In genomic region chr15:51093865-51094605, GRCh38 we compare ENCODE assay signal across 8 cellular contexts. TPM values are rescaled to one million over a fixed set of nuclear protein-coding genes. Genes with fewer than 3 reads are reported as not detected.
DNase-seq lines count a peak whose midpoint lies in the region; ATAC-seq, FAIRE-seq and TF ChIP-seq lines count a peak whose summit lies in the region.

No MANE protein-coding gene starts in this region.

- 1% methylated on average over 65 of the region's 65 CpGs for WGBS in liver

- no peak for TF ChIP-seq RAD21 in liver (IDR thresholded peaks at IDR 0.05)

- FAIRE-seq in HTR-8/SVneo (lab: Jason Lieb, UNC) (no peak), bronchial epithelial cell (lab: Jason Lieb, UNC) (no peak)

- H3K4me3 ChIP-seq in AG09309 (ENCODE audit: control insufficient read depth, low read depth, low read length) (peak overlapping the region; percentile 62), bronchial epithelial cell (ENCODE audit: low read depth, low read length) (peak overlapping the region; percentile 57), liver (ENCODE audit: low read depth in 1 of 3, low read length in 3 of 3) (peak overlapping the region in 2 of 3 donors; percentile 72), thoracic aorta (peak overlapping the region; percentile 84)

- H3K27ac ChIP-seq in liver (ENCODE audit: low read depth in 1 of 2, low read length in 2 of 2) = no peak overlapping the region
- peak overlapping the region; percentile 82 to 84 for H3K27ac ChIP-seq in thoracic aorta

- no peak for TF ChIP-seq CTCF in AG09309 (IDR thresholded peaks at IDR 0.05; ENCODE audit: control insufficient read depth, insufficient read depth, low read depth, low read length, missing control alignments)
- TF ChIP-seq CTCF in bronchial epithelial cell (IDR thresholded peaks at IDR 0.05; ENCODE audit: insufficient read depth, low read length, severe bottlenecking) = no peak
- no peak for TF ChIP-seq CTCF in liver (IDR thresholded peaks at IDR 0.05; ENCODE audit: low read depth, low read length, missing input control)
- TF ChIP-seq CTCF in thoracic aorta (IDR thresholded peaks at IDR 0.05) = no peak

- H3K4me1 ChIP-seq in liver (ENCODE audit: control insufficient read depth in 4 of 4, insufficient read depth in 4 of 4, low read length in 3 of 4) = peaks cover 0 to 17% (median 13%) of the 10 kb centered on the region in 4 donors
- peaks cover 18 to 66% of the 10 kb centered on the region in 2 donors for H3K4me1 ChIP-seq in thoracic aorta (ENCODE audit: control insufficient read depth in 1 of 2, low read depth in 2 of 2)

- H3K36me3 ChIP-seq in bronchial epithelial cell (ENCODE audit: control insufficient read depth, insufficient read depth, low read length) = no peaks in the 10 kb centered on the region
- no peaks in the 10 kb centered on the region for H3K36me3 ChIP-seq in liver (ENCODE audit: control insufficient read depth in 4 of 4, insufficient read depth in 3 of 4, low read depth in 1 of 4, low read length in 3 of 4)
- no peaks in the 10 kb centered on the region for H3K36me3 ChIP-seq in thoracic aorta

- H3K27me3 ChIP-seq in bronchial epithelial cell (ENCODE audit: control insufficient read depth, insufficient read depth, low read length) = peaks cover 11% of the 10 kb centered on the region
- H3K27me3 ChIP-seq in liver (ENCODE audit: control insufficient read depth in 4 of 4, insufficient read depth in 4 of 4, low read length in 3 of 4) = peaks cover 0 to 3% (median 1%) of the 10 kb centered on the region in 4 donors
- H3K27me3 ChIP-seq in thoracic aorta (replicated peaks; ENCODE audit: insufficient read depth) = no peaks in the 10 kb centered on the region

- no peak for DNase-seq in AG09309 (ENCODE audit: low read depth)
- peak; percentile 10 for DNase-seq in HTR-8/SVneo (ENCODE audit: insufficient read length, low spot score)
- no peak for DNase-seq in bronchial epithelial cell (ENCODE audit: low read depth)
- DNase-seq in thoracic aorta (ENCODE audit: low spot score) = no peak
- DNase-seq in cerebellum (ENCODE audit: low spot score) = no peak
- DNase-seq in HK-2 (ENCODE audit: unreplicated experiment) = no peak

- H3K9me3 ChIP-seq in liver (ENCODE audit: control insufficient read depth in 4 of 4, low read length in 3 of 4) = peaks cover 0 to 2% (median 0%) of the 10 kb centered on the region in 4 donors
- H3K9me3 ChIP-seq in thoracic aorta = no peaks in the 10 kb centered on the region

- no peak overlapping the region for H3K9ac ChIP-seq in liver (ENCODE audit: low read depth in 1 of 2, low read length in 2 of 2)

- peak; percentile 26 for ATAC-seq in thoracic aorta (ENCODE audit: insufficient number of reproducible peaks, low FRiP score, low read depth)
- ATAC-seq in GM18907 (IDR thresholded peaks at IDR 0.05; ENCODE audit: unreplicated experiment) = no peak

TF ChIP-seq in liver, 16 proteins besides CTCF, POLR2A, EP300 and RAD21:
- no peak for TF ChIP-seq ZBTB33 (IDR thresholded peaks at IDR 0.05)
- no peak for TF ChIP-seq RXRA (IDR thresholded peaks at IDR 0.05)
- TF ChIP-seq ATF3 (IDR thresholded peaks at IDR 0.05) = no peak
- TF ChIP-seq HNF4A (conservative IDR thresholded peaks at IDR 0.05) = no peak
- no peak for TF ChIP-seq GABPA (IDR thresholded peaks at IDR 0.05 in 1 of 2, conservative IDR thresholded peaks at IDR 0.05 in 1 of 2)
- no peak for TF ChIP-seq EGR1 (IDR thresholded peaks at IDR 0.05; ENCODE audit: low read depth in 2 of 2)
- no peak for TF ChIP-seq MAX (IDR thresholded peaks at IDR 0.05)
- TF ChIP-seq JUND (IDR thresholded peaks at IDR 0.05) = no peak
- no peak for TF ChIP-seq TAF1 (conservative IDR thresholded peaks at IDR 0.05)
- TF ChIP-seq REST (IDR thresholded peaks at IDR 0.05) = no peak
- no peak for TF ChIP-seq YY1 (IDR thresholded peaks at IDR 0.05)
TF ChIP-seq in liver: peak in this region for 0.

RNA-seq across cellular contexts. Expression of gene TNFAIP8L3, which starts 0.7 kb away (rescaled TPM):
- total RNA-seq in bronchial epithelial cell (5.0 and 7.6 TPM in 2 replicates), liver (1 to 10 TPM; 1.3 to 4.9 TPM), thoracic aorta (10 to 100 TPM; 33.3 to 42.0 TPM), cerebellum (3.2 TPM)
- polyA plus RNA-seq in liver = 1 to 10 TPM in 1 of 2 donors, under 1 TPM in 1; 0.44 to 1.4 TPM

Comparison
In these comparisons a context has a peak if more than half of its experiments do, and no peak if none do; other contexts are left out.
1. H3K27ac ChIP-seq: peak in thoracic aorta (2 of 2); none in liver (0 of 2).
2. Peak in every context shown above with its lines, with median percentiles within 50 percentile points of each other: H3K4me3 ChIP-seq.